Comparison of ENCODE assay signal across 8 cellular contexts in genomic region chr2:68766378-68766845, GRCh38. TPM values are rescaled to one million over a fixed set of nuclear protein-coding genes. Genes with fewer than 3 reads are reported as not detected.
DNase-seq lines count a peak whose midpoint lies in the region; ATAC-seq and TF ChIP-seq lines count a peak whose summit lies in the region.

No MANE protein-coding gene starts in this region.

- no peaks in the 10 kb centered on the region for H3K36me3 ChIP-seq in duodenal mucosa (ENCODE audit: control insufficient read depth in 1 of 2, insufficient read depth in 2 of 2, low read length in 2 of 2)

- POLR2A ChIA-PET in activated B cell treated with CpG ODN at 0.5 μM for 24 hours (lab: Charles Lee), result interaction anchor here (0.5 to 22.0 kb wide), 24 partner anchors 11 to 395 kb away, joined by 3 to 1418 read pairs (median 4); partner anchors contain the start of gene ARHGAP25

- H3K4me1 Mint-ChIP-seq in activated B cell treated with CpG ODN at 0.5 μM for 24 hours, result peaks cover 98% of the 10 kb centered on the region

- H3K9me3 Mint-ChIP-seq in activated B cell treated with CpG ODN at 0.5 μM for 24 hours, result no peaks in the 10 kb centered on the region

- peak; percentile 32 for ATAC-seq in HG02852 (IDR thresholded peaks at IDR 0.05; ENCODE audit: unreplicated experiment)
- peak; percentile 41 for ATAC-seq in activated B cell treated with CpG ODN at 0.5 μM for 24 hours (ENCODE audit: low read depth)
- peak; percentile 70 for ATAC-seq in omental fat pad (ENCODE audit: low FRiP score)
- no peak for ATAC-seq in HG03039 (IDR thresholded peaks at IDR 0.05; ENCODE audit: unreplicated experiment)
- ATAC-seq in HG02840 (IDR thresholded peaks at IDR 0.05; ENCODE audit: low FRiP score, unreplicated experiment), result no peak

- H3K9me3 ChIP-seq in duodenal mucosa (ENCODE audit: control insufficient read depth in 1 of 2, low read length in 2 of 2), result no peaks in the 10 kb centered on the region

- TF ChIP-seq CTCF in AG10803 (conservative IDR thresholded peaks at IDR 0.05; ENCODE audit: low read length) (no peak), activated B cell treated with CpG ODN at 0.5 μM for 24 hours (IDR thresholded peaks at IDR 0.05) (no peak), omental fat pad (IDR thresholded peaks at IDR 0.05) (no peak), GM20000 (IDR thresholded peaks at IDR 0.05; ENCODE audit: extremely low read depth, missing control alignments) (no peak)

- DNase-seq in AG10803 (ENCODE audit: low read depth), result peak; percentile 42
- DNase-seq in activated B cell treated with CpG ODN at 0.5 μM for 24 hours, result no peak
- DNase-seq in omental fat pad (ENCODE audit: low spot score), result no peak
- DNase-seq in GM20000 (ENCODE audit: low spot score), result no peak

- peak overlapping the region; percentile 6 to 39 for H3K9ac ChIP-seq in duodenal mucosa (ENCODE audit: low read depth in 1 of 2, low read length in 2 of 2)

- H3K27ac ChIP-seq in duodenal mucosa (ENCODE audit: low read depth, low read length), result peak overlapping the region; percentile 15

- peak overlapping the region; percentile 67 for H3K4me3 Mint-ChIP-seq in activated B cell treated with CpG ODN at 0.5 μM for 24 hours

- no peak overlapping the region for H3K4me3 ChIP-seq in AG10803 (ENCODE audit: low read length)
- no peak overlapping the region for H3K4me3 ChIP-seq in duodenal mucosa (ENCODE audit: low read depth in 1 of 2, low read length in 2 of 2)

- H3K36me3 Mint-ChIP-seq in activated B cell treated with CpG ODN at 0.5 μM for 24 hours (ENCODE audit: low read depth), result peaks cover 2% of the 10 kb centered on the region

- no peaks in the 10 kb centered on the region for H3K27me3 ChIP-seq in duodenal mucosa (ENCODE audit: control insufficient read depth in 1 of 2, insufficient read depth in 2 of 2, low read length in 2 of 2)

- CTCF ChIA-PET in activated B cell treated with CpG ODN at 0.5 μM for 24 hours (lab: Charles Lee), result interaction anchor here (0.7 to 3.5 kb wide), 9 partner anchors 8 to 159 kb away, joined by 3 to 29 read pairs (median 3); no protein-coding TSS in a partner anchor

- H3K4me1 ChIP-seq in duodenal mucosa (ENCODE audit: control insufficient read depth in 1 of 2, insufficient read depth in 2 of 2, low read length in 2 of 2), result peaks cover 59% of the 10 kb centered on the region in 2 donors

- intact Hi-C loops in activated B cell treated with CpG ODN at 0.5 μM for 24 hours (cut with micrococcal nuclease), result loop anchor here (1.0 to 2.0 kb wide), 2 partner anchors 8 to 32 kb away; partner anchors contain the start of gene ARHGAP25

- peak overlapping the region; percentile 96 for H3K27ac Mint-ChIP-seq in activated B cell treated with CpG ODN at 0.5 μM for 24 hours

- no peaks in the 10 kb centered on the region for H3K27me3 Mint-ChIP-seq in activated B cell treated with CpG ODN at 0.5 μM for 24 hours

RNA-seq across cellular contexts. Expression of gene ARHGAP25, which starts 31.8 kb away (rescaled TPM):
- total RNA-seq in activated B cell treated with CpG ODN at 0.5 μM for 24 hours, result 324 and 336 TPM in 2 replicates
- 10 to 100 TPM in 2 of 4 donors, 1 to 10 TPM in 2; 6.1 to 40.8 (median 11.7) TPM for total RNA-seq in omental fat pad

Comparison
In these comparisons a context has a peak if more than half of its experiments do, and no peak if none do; other contexts are left out.
1. ATAC-seq: peak in HG02852 (single experiment), activated B cell treated with CpG ODN at 0.5 μM for 24 hours (single experiment) and omental fat pad (single experiment); none in HG03039 (single experiment) and HG02840 (single experiment).